Comparison of ENCODE assay signal across 23 cellular contexts in the genomic region with DNA sequence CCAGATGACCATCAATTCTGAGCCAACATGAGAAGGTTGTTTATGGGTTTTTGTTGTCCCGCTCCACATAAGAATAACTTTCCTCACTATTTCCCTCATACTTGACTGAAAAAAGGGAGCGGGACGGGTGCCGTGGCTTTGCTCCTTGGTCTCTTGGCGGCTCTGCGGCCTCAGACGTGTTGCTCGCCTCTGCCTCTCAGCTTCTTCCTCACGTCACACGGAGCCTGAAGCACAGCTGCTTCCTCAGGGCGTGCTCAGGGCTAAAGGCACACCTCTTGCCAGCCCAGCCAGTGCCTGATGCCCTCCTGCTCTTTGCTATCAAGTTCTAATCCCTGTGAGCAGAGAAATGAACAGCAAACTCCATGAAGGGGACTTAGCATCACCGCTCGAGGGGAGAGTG. TPM values are rescaled to one million over a fixed set of nuclear protein-coding genes. Genes with fewer than 3 reads are reported as not detected.
DNase-seq lines count a peak whose midpoint lies in the region; ATAC-seq and TF ChIP-seq lines count a peak whose summit lies in the region.
"Had no signal": no experiment of that assay in that cellular context is flagged by ENCODE, and none has a peak within 500 bp of the region (broad histone marks: within the 10 kb centered on the region; RNA-seq: fewer than 3 reads in every experiment).

No MANE protein-coding gene starts in this region.

- peaks cover 22% of the 10 kb centered on the region for H3K4me1 Mint-ChIP-seq in activated CD8-positive, alpha-beta T cell treated with anti-CD3 and anti-CD28 coated beads for 36 hours (ENCODE audit: low read depth)
- H3K4me1 Mint-ChIP-seq: GM23338 had no signal

- H3K36me3 ChIP-seq in lower lobe of right lung (no peaks in the 10 kb centered on the region), upper lobe of right lung (no peaks in the 10 kb centered on the region), PC-9 (ENCODE audit: low read depth) (no peaks in the 10 kb centered on the region)

- H4K20me1 ChIP-seq in PC-9 (ENCODE audit: insufficient read depth) = no peaks in the 10 kb centered on the region

- no peaks in the 10 kb centered on the region for H3K9me3 Mint-ChIP-seq in activated CD8-positive, alpha-beta T cell treated with anti-CD3 and anti-CD28 coated beads for 36 hours
- H3K9me3 Mint-ChIP-seq: activated T-helper 2 cell treated with anti-CD3 and anti-CD28 coated beads, Interferon-gamma antibody, Interleukin-2, Interleukin-4, amounts not matched to agents 10 μg/mL and 5 μg/mL and 100 μg/mL, durations not matched to agents 14 hours and 24 hours and 36 hours; dendritic cell treated with granulocyte-macrophage colony-stimulating factor and Interleukin-4, amounts not matched to agents 40 ng/mL and 50 ng/mL, for 4 days; GM23338; WTC11 had no signal

- peaks cover 13% of the 10 kb centered on the region for H3K27me3 Mint-ChIP-seq in activated CD8-positive, alpha-beta T cell treated with anti-CD3 and anti-CD28 coated beads for 36 hours

- no peak overlapping the region for H2AFZ ChIP-seq in PC-9

- BruUV-seq in PC-9 (replicated peaks; lab: Mats Ljungman, UMichigan) = no TSS peak

- no peaks in the 10 kb centered on the region for H3K27me3 ChIP-seq in lower lobe of right lung (ENCODE audit: low read depth)
- H3K27me3 ChIP-seq in upper lobe of right lung = no peaks in the 10 kb centered on the region
- H3K27me3 ChIP-seq in PC-9 (ENCODE audit: insufficient read depth, low read depth) = peaks cover 70% of the 10 kb centered on the region

- H3K4me3 Mint-ChIP-seq in activated CD8-positive, alpha-beta T cell treated with anti-CD3 and anti-CD28 coated beads for 36 hours = no peak overlapping the region
- H3K4me3 Mint-ChIP-seq: CD4-positive, CD25-positive, alpha-beta regulatory T cell; dendritic cell treated with granulocyte-macrophage colony-stimulating factor and Interleukin-4, amounts not matched to agents 40 ng/mL and 50 ng/mL, for 4 days; GM23338; WTC11 had no signal

- POLR2A ChIA-PET in activated CD8-positive, alpha-beta T cell treated with anti-CD3 and anti-CD28 coated beads for 36 hours (lab: Charles Lee) = interaction anchor here (0.7 to 1.2 kb wide), 3 partner anchors 13 to 147 kb away, joined by 3 to 5 read pairs (median 4); a partner anchor contains a TSS
- POLR2A ChIA-PET in PC-9 (lab: Charles Lee; ENCODE audit: unreplicated experiment) = no interaction called here

- no peak overlapping the region for H3K4me3 ChIP-seq in lower lobe of right lung
- no peak overlapping the region for H3K4me3 ChIP-seq in upper lobe of right lung
- H3K4me3 ChIP-seq in PC-9 = no peak overlapping the region
- H3K4me3 ChIP-seq: GM23338 had no signal

- H3K79me2 ChIP-seq in PC-9 (ENCODE audit: low read depth) = no peaks in the 10 kb centered on the region

- CTCF ChIA-PET in activated CD8-positive, alpha-beta T cell treated with anti-CD3 and anti-CD28 coated beads for 36 hours (lab: Charles Lee) = interaction anchor here (0.6 to 1.2 kb wide), 2 partner anchors 14 to 18 kb away, joined by 3 read pairs; a partner anchor contains a TSS
- CTCF ChIA-PET in PC-9 (lab: Charles Lee) = no interaction called here

- no peaks in the 10 kb centered on the region for H3F3A ChIP-seq in PC-9 (ENCODE audit: insufficient read depth, low read depth)

- TF ChIP-seq CTCF in activated CD8-positive, alpha-beta T cell treated with anti-CD3 and anti-CD28 coated beads for 36 hours (IDR thresholded peaks at IDR 0.05) = no peak
- TF ChIP-seq CTCF in lower lobe of right lung (IDR thresholded peaks at IDR 0.05) (no peak), upper lobe of right lung (IDR thresholded peaks at IDR 0.05) (no peak), PC-9 (conservative IDR thresholded peaks at IDR 0.05) (no peak)

- H3K27ac ChIP-seq in lower lobe of right lung (no peak overlapping the region), upper lobe of right lung (no peak overlapping the region), PC-9 (no peak overlapping the region)

- no peaks in the 10 kb centered on the region for H3K9me3 ChIP-seq in lower lobe of right lung
- H3K9me3 ChIP-seq in upper lobe of right lung = no peaks in the 10 kb centered on the region
- H3K9me3 ChIP-seq in PC-9 (ENCODE audit: insufficient read depth, low read depth) = no peaks in the 10 kb centered on the region

- intact Hi-C loops in activated CD8-positive, alpha-beta T cell treated with anti-CD3 and anti-CD28 coated beads for 36 hours (cut with micrococcal nuclease) = no loop called here
- intact Hi-C loops in lower lobe of right lung (cut with DNase I) = no loop called here
- intact Hi-C loops in upper lobe of right lung (cut with DNase I) = no loop called here
- intact Hi-C loops in PC-9 (cut with micrococcal nuclease; ENCODE audit: unreplicated experiment) = no loop called here

- no peaks in the 10 kb centered on the region for H3K4me1 ChIP-seq in lower lobe of right lung
- no peaks in the 10 kb centered on the region for H3K4me1 ChIP-seq in upper lobe of right lung
- H3K4me1 ChIP-seq in PC-9 (replicated peaks; ENCODE audit: insufficient read depth) = 0 out of 2 replicates have a peak, but pooled peaks cover 3% of the 10 kb centered on the region

- peak; percentile 27 for DNase-seq in activated effector memory CD4-positive, alpha-beta T cell treated with anti-CD3 and anti-CD28 coated beads, Interleukin-2, amount 50 U/mL, for 16 hours
- DNase-seq in activated effector memory CD4-positive, alpha-beta T cell treated with Interleukin-2 at 50 U/mL for 16 hours = no peak
- peak; percentile 51 for DNase-seq in activated CD8-positive, alpha-beta T cell treated with anti-CD3 and anti-CD28 coated beads for 36 hours
- DNase-seq in lower lobe of right lung = peak; percentile 32
- peak; percentile 55 for DNase-seq in upper lobe of right lung
- DNase-seq in PC-9 = no peak
- DNase-seq: amniotic stem cell; CD4-positive, CD25-positive, alpha-beta regulatory T cell; DMS153; left ventricle myocardium superior; NCI-H1105 treated with DMSO at 0.1 percent for 48 hours; NCI-H2081 treated with DMSO at 0.1 percent for 48 hours; NCI-H446; NK-92 treated with Interleukin-12 subunit alpha and Interleukin-12 subunit beta, amount 100 ng/mL, for 24 hours; nucleus accumbens; small intestine; stimulated activated CD4-positive, alpha-beta T cell treated with anti-CD3 and anti-CD28 coated beads, Interleukin-4, amount 100 ng/mL, for 1 hour had no signal

- no peak overlapping the region for H3K4me2 ChIP-seq in PC-9
- H3K4me2 ChIP-seq: GM23338 had no signal

- peak overlapping the region; percentile 36 for H3K27ac Mint-ChIP-seq in activated CD8-positive, alpha-beta T cell treated with anti-CD3 and anti-CD28 coated beads for 36 hours
- H3K27ac Mint-ChIP-seq: dendritic cell treated with granulocyte-macrophage colony-stimulating factor and Interleukin-4, amounts not matched to agents 40 ng/mL and 50 ng/mL, for 4 days; GM23338; WTC11 had no signal

- peak; percentile 68 for ATAC-seq in activated CD8-positive, alpha-beta T cell treated with anti-CD3 and anti-CD28 coated beads for 36 hours
- ATAC-seq in lower lobe of right lung (no peak), upper lobe of right lung (no peak), HG03457 (IDR thresholded peaks at IDR 0.05; ENCODE audit: unreplicated experiment) (no peak), HG03097 (IDR thresholded peaks at IDR 0.05; ENCODE audit: low FRiP score, unreplicated experiment) (no peak)
- ATAC-seq: GM23338, left ventricle myocardium superior, WTC11 had no signal

- H3K9me2 ChIP-seq in PC-9 (ENCODE audit: insufficient read depth) = no peaks in the 10 kb centered on the region

- H3K36me3 Mint-ChIP-seq in activated CD8-positive, alpha-beta T cell treated with anti-CD3 and anti-CD28 coated beads for 36 hours (ENCODE audit: low read depth) = no peaks in the 10 kb centered on the region
- H3K36me3 Mint-ChIP-seq: CD4-positive, CD25-positive, alpha-beta regulatory T cell; WTC11 had no signal

RNA-seq across cellular contexts. Expression of a gene that starts 17.9 kb away (rescaled TPM):
- total RNA-seq in activated CD8-positive, alpha-beta T cell treated with anti-CD3 and anti-CD28 coated beads for 36 hours = 10 to 100 TPM; 85.7 to 91.6 TPM
- 102 TPM for total RNA-seq in lower lobe of right lung
- total RNA-seq in upper lobe of right lung = 99.5 TPM
- total RNA-seq in PC-9 (2021) = 0.61 and 0.95 TPM in 2 replicates

Comparison
In these comparisons a context has a peak if more than half of its experiments do, and no peak if none do; other contexts are left out.
1. DNase-seq: peak in activated effector memory CD4-positive, alpha-beta T cell treated with anti-CD3 and anti-CD28 coated beads, Interleukin-2, amount 50 U/mL, for 16 hours (single experiment), activated CD8-positive, alpha-beta T cell treated with anti-CD3 and anti-CD28 coated beads for 36 hours (single experiment), lower lobe of right lung (single experiment) and upper lobe of right lung (single experiment); none in activated effector memory CD4-positive, alpha-beta T cell treated with Interleukin-2 at 50 U/mL for 16 hours (single experiment) and PC-9 (0 of 2).
2. RNA of a gene that starts 17.9 kb away (total RNA-seq): 102 TPM in lower lobe of right lung (single experiment), 99.5 TPM in upper lobe of right lung (single experiment) and 85.7 to 91.6 TPM in activated CD8-positive, alpha-beta T cell treated with anti-CD3 and anti-CD28 coated beads for 36 hours; 0.61 to 0.95 TPM in PC-9; every median in the first group is over 10 times any median in the second.